14 cellular contexts compared by ENCODE assay signal in genomic region chr5:149405550-149406202, GRCh38. TPM values are rescaled to one million over a fixed set of nuclear protein-coding genes. Genes with fewer than 3 reads are reported as not detected.
A peak's percentile ranks its signal among the peaks of the same experiment; 100 is the strongest.
DNase-seq lines count a peak whose midpoint lies in the region; TF ChIP-seq lines count a peak whose summit lies in the region.
"Had no signal": no experiment of that assay in that cellular context is flagged by ENCODE, and none has a peak within 500 bp of the region (broad histone marks: within the 10 kb centered on the region; RNA-seq: fewer than 3 reads in every experiment).

No MANE protein-coding gene starts in this region.

- POLR2A ChIA-PET in A673 (lab: Charles Lee; ENCODE audit: low non-redundant PET): no interaction called here

- no peak overlapping the region for H3K4me3 Mint-ChIP-seq in neural progenitor cell
- H3K4me3 Mint-ChIP-seq: activated CD4-positive, alpha-beta T cell treated with anti-CD3 and anti-CD28 coated beads for 36 hours had no signal

- intact Hi-C loops in transverse colon (cut with DNase I; ENCODE audit: low total_unique reads): no loop called here
- intact Hi-C loops in A673 (cut with micrococcal nuclease; ENCODE audit: unreplicated experiment): no loop called here

- TF ChIP-seq POLR2A in transverse colon (IDR thresholded peaks at IDR 0.05): no peak

- H3K4me2 ChIP-seq in fibroblast of lung (ENCODE audit: extremely low read depth, insufficient read depth, low read length): no peak overlapping the region
- H3K4me2 ChIP-seq in neural progenitor cell: no peak overlapping the region

- TF ChIP-seq CTCF in fibroblast of lung (conservative IDR thresholded peaks at IDR 0.05 in 1 of 2, IDR thresholded peaks at IDR 0.05 in 1 of 2; ENCODE audit: low read depth in 1 of 2, low read length in 2 of 2) (no peak), neural progenitor cell (IDR thresholded peaks at IDR 0.05) (no peak), transverse colon (IDR thresholded peaks at IDR 0.05) (no peak), A673 (conservative IDR thresholded peaks at IDR 0.05; ENCODE audit: low read depth, low read length) (no peak)

- H3K4me3 ChIP-seq in fibroblast of lung (replicated peaks in 1 of 4; ENCODE audit: control extremely low read depth in 1 of 4, insufficient read depth in 1 of 4, low read depth in 3 of 4, low read length in 4 of 4): peak overlapping the region in 1 of 4 experiments; percentile 95
- H3K4me3 ChIP-seq in neural progenitor cell: no peak overlapping the region
- H3K4me3 ChIP-seq in transverse colon: peak overlapping the region in 1 of 4 donors; percentile 1
- no peak overlapping the region for H3K4me3 ChIP-seq in MG63
- no peak overlapping the region for H3K4me3 ChIP-seq in A673 (ENCODE audit: low read depth, low read length, poor library complexity, severe bottlenecking)
- H3K4me3 ChIP-seq: GM12878, lung had no signal

- no peaks in the 10 kb centered on the region for H4K20me1 ChIP-seq in fibroblast of lung (ENCODE audit: control insufficient read depth, extremely low read depth, insufficient read depth, low read length)
- H4K20me1 ChIP-seq in neural progenitor cell (ENCODE audit: low read depth): no peaks in the 10 kb centered on the region

- H3K36me3 ChIP-seq in fibroblast of lung (ENCODE audit: control insufficient read depth, insufficient read depth, low read length) (no peaks in the 10 kb centered on the region), neural progenitor cell (no peaks in the 10 kb centered on the region), transverse colon (peaks cover 0 to 22% (median 0%) of the 10 kb centered on the region in 4 donors), MG63 (no peaks in the 10 kb centered on the region), A673 (ENCODE audit: insufficient read depth, low read length, poor library complexity, severe bottlenecking) (no peaks in the 10 kb centered on the region)

- no peaks in the 10 kb centered on the region for H3K9me3 ChIP-seq in fibroblast of lung (ENCODE audit: control insufficient read depth, insufficient read depth, low read depth, low read length)
- H3K9me3 ChIP-seq in neural progenitor cell (ENCODE audit: low read depth): no peaks in the 10 kb centered on the region
- H3K9me3 ChIP-seq in transverse colon: no peaks in the 10 kb centered on the region
- H3K9me3 ChIP-seq in MG63: no peaks in the 10 kb centered on the region
- H3K9me3 ChIP-seq in A673 (ENCODE audit: low read depth, low read length, poor library complexity, severe bottlenecking): no peaks in the 10 kb centered on the region

- BruUV-seq in A673 (replicated peaks; lab: Mats Ljungman, UMichigan): no TSS peak

- no peaks in the 10 kb centered on the region for H3K36me3 Mint-ChIP-seq in neural progenitor cell

- no peak overlapping the region for H2AFZ ChIP-seq in fibroblast of lung (ENCODE audit: low read length)
- no peak overlapping the region for H2AFZ ChIP-seq in neural progenitor cell (replicated peaks)

- no peaks in the 10 kb centered on the region for H3F3A ChIP-seq in neural progenitor cell (ENCODE audit: low read depth)

- peaks cover 49% of the 10 kb centered on the region for H3K4me1 Mint-ChIP-seq in neural progenitor cell
- H3K4me1 Mint-ChIP-seq: activated CD4-positive, alpha-beta T cell treated with anti-CD3 and anti-CD28 coated beads for 36 hours had no signal

- H3K9me3 Mint-ChIP-seq in neural progenitor cell: no peaks in the 10 kb centered on the region

- peaks cover 42% of the 10 kb centered on the region for H3K79me2 ChIP-seq in fibroblast of lung (ENCODE audit: control insufficient read depth, insufficient read depth, low read length)
- no peaks in the 10 kb centered on the region for H3K79me2 ChIP-seq in neural progenitor cell (ENCODE audit: low read depth)

- H3K9ac ChIP-seq in fibroblast of lung (ENCODE audit: insufficient read depth, low read length): peak overlapping the region; percentile 71
- H3K9ac ChIP-seq in neural progenitor cell: no peak overlapping the region

- CTCF ChIA-PET in A673 (lab: Charles Lee): no interaction called here

- DNase-seq in RPMI7951 (ENCODE audit: low read depth) (peak; percentile 42), fibroblast of lung (ENCODE audit: low read depth in 2 of 2) (no peak), neural progenitor cell (ENCODE audit: low spot score) (no peak), transverse colon (no peak), NCI-H2227 treated with DMSO at 0.1 percent for 48 hours (lab: John Stamatoyannopoulos, UW) (no peak), MG63 (no peak), A673 (ENCODE audit: low spot score) (no peak), OCI-M1 (lab: John Stamatoyannopoulos, UW) (no peak)
- DNase-seq: activated CD4-positive, alpha-beta T cell treated with anti-CD3 and anti-CD28 coated beads for 36 hours; NCI-H510A had no signal

- H3K4me1 ChIP-seq in fibroblast of lung (ENCODE audit: control insufficient read depth, extremely low read depth, insufficient read depth, low read length) (peaks cover 30% of the 10 kb centered on the region), neural progenitor cell (peaks cover 24% of the 10 kb centered on the region), transverse colon (peaks cover 0 to 25% (median 14%) of the 10 kb centered on the region in 4 donors), A673 (ENCODE audit: insufficient read depth, low read length, poor library complexity, severe bottlenecking) (peaks cover 20% of the 10 kb centered on the region)

- 54 to 70% methylated on average over 3 to 16 of the region's 16 CpGs for WGBS in transverse colon (ENCODE audit: low coverage in 1 of 2), 2 donors

- peaks cover 2% of the 10 kb centered on the region for H3K27me3 Mint-ChIP-seq in neural progenitor cell (ENCODE audit: insufficient read depth, low read depth)

- H3K27me3 ChIP-seq in fibroblast of lung (ENCODE audit: control insufficient read depth, insufficient read depth, low read length) (no peaks in the 10 kb centered on the region), neural progenitor cell (no peaks in the 10 kb centered on the region), transverse colon (no peaks in the 10 kb centered on the region), MG63 (no peaks in the 10 kb centered on the region), A673 (replicated peaks; ENCODE audit: insufficient read depth, low read depth, low read length, poor library complexity) (no peaks in the 10 kb centered on the region)

- TF ChIP-seq EP300 in transverse colon (IDR thresholded peaks at IDR 0.05; ENCODE audit: low read depth): no peak

- peak overlapping the region; percentile 81 for H3K27ac Mint-ChIP-seq in neural progenitor cell
- H3K27ac Mint-ChIP-seq: activated CD4-positive, alpha-beta T cell treated with anti-CD3 and anti-CD28 coated beads for 36 hours had no signal

- H3K27ac ChIP-seq in fibroblast of lung (ENCODE audit: insufficient read depth, low read length): peak overlapping the region; percentile 90
- no peak overlapping the region for H3K27ac ChIP-seq in neural progenitor cell
- peak overlapping the region; percentile 82 to 97 (median 93) for H3K27ac ChIP-seq in transverse colon
- H3K27ac ChIP-seq in A673 (ENCODE audit: low read depth, low read length, poor library complexity, severe bottlenecking): no peak overlapping the region

- in situ Hi-C loops in transverse colon (cut with MboI; ENCODE audit: low pct_ligation_motif_present in 1 of 4, low pct_unique_long_range_greater_than_20kb in 1 of 4, low sequenced_read_pairs in 3 of 4): no loop called here

RNA-seq across cellular contexts. Expression of gene IL17B, which starts 26.6 kb away (rescaled TPM):
- total RNA-seq in RPMI7951 (2014; rRNA removed; shearing (Covaris generic)): not detected in 2 replicates
- not detected in 2 replicates for total RNA-seq in fibroblast of lung
- polyA plus RNA-seq in fibroblast of lung: 0.34 TPM in 1 of 2 replicates, not detected in the other
- not detected in 2 replicates for polyA plus RNA-seq in fibroblast of lung (2012)
- not detected in 2 replicates for polyA minus RNA-seq in fibroblast of lung (ENCODE audit: low replicate concordance)
- total RNA-seq in neural progenitor cell (ENCODE audit: low replicate concordance): not detected in 2 replicates
- total RNA-seq in transverse colon: not detected
- total RNA-seq in MG63 (2014; rRNA removed; shearing (Covaris generic); ENCODE audit: low replicate concordance): not detected in 2 replicates
- total RNA-seq in A673 (2021): not detected in 2 replicates
- total RNA-seq: activated CD4-positive, alpha-beta T cell treated with anti-CD3 and anti-CD28 coated beads for 36 hours; cerebellum; GM12878; SK-MEL-5 had no signal
- polyA plus RNA-seq: GM12878 had no signal

RNA-seq across cellular contexts. Expression of gene PCYOX1L, which starts 47.8 kb away (rescaled TPM):
- total RNA-seq in RPMI7951 (2014; rRNA removed; shearing (Covaris generic)): 3.4 and 6.2 TPM in 2 replicates
- 4.9 and 7.6 TPM in 2 replicates for total RNA-seq in fibroblast of lung
- 9.1 and 11.3 TPM in 2 replicates for polyA plus RNA-seq in fibroblast of lung
- 7.1 and 9.4 TPM in 2 replicates for polyA plus RNA-seq in fibroblast of lung (2012)
- 12.6 and 15.1 TPM in 2 replicates for polyA minus RNA-seq in fibroblast of lung (ENCODE audit: low replicate concordance)
- total RNA-seq in neural progenitor cell (ENCODE audit: low replicate concordance): 16.4 and 28.3 TPM in 2 replicates
- total RNA-seq in transverse colon: 1 to 10 TPM in 3 of 4 donors, under 1 TPM in 1; 0.75 to 5.4 (median 2.8) TPM
- 6.4 and 16.6 TPM in 2 replicates for total RNA-seq in MG63 (2014; rRNA removed; shearing (Covaris generic); ENCODE audit: low replicate concordance)
- 1.8 and 2.9 TPM in 2 replicates for total RNA-seq in A673 (2021)

Comparison
In these comparisons a context has a peak if more than half of its experiments do, and no peak if none do; other contexts are left out.
1. H3K27ac ChIP-seq: peak in fibroblast of lung (single experiment) and transverse colon (4 of 4); none in neural progenitor cell (single experiment) and A673 (single experiment).